ENCODE assay signal across 22 cellular contexts in the genomic region with DNA sequence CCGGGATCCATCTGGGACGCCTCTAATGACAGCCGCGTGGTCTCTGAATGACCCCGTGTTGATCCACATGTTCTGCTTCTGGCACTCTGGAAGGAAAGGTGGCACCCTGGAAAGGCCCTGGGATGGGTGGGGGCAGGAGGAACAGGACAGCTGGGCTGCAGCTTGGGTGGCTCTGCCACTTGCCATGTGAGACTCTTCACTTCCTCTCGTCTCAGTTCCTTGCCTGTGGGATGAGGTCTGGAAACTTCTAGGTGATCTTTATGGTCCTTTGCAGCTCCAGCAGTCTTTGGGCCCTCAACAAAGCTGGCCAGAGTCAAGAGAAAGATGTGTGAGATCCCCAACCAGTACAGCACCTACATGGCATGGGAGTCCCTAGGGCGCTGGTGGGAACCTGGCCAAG.
"Had no signal": no experiment of that assay in that cellular context is flagged by ENCODE, and none has a peak within 500 bp of the region (broad histone marks: within the 10 kb centered on the region; RNA-seq: fewer than 3 reads in every experiment).

No MANE protein-coding gene starts in this region.

- H3K9me3 Mint-ChIP-seq: effector memory CD8-positive, alpha-beta T cell; immature natural killer cell; nephron; stimulated activated naive CD8-positive, alpha-beta T cell treated with anti-CD3 and anti-CD28 coated beads, Interleukin-15, amount 100 ng/mL, for 72 hours had no signal

- H3K27ac Mint-ChIP-seq: effector memory CD8-positive, alpha-beta T cell; immature natural killer cell; naive thymus-derived CD4-positive, alpha-beta T cell; nephron; stimulated activated naive CD8-positive, alpha-beta T cell treated with anti-CD3 and anti-CD28 coated beads, Interleukin-15, amount 100 ng/mL, for 72 hours had no signal

- H3K4me3 Mint-ChIP-seq: effector memory CD8-positive, alpha-beta T cell; immature natural killer cell; naive thymus-derived CD4-positive, alpha-beta T cell; nephron; stimulated activated naive CD8-positive, alpha-beta T cell treated with anti-CD3 and anti-CD28 coated beads, Interleukin-15, amount 100 ng/mL, for 72 hours had no signal

- H3K4me3 ChIP-seq: lower lobe of right lung, prostate gland, right atrium auricular region, suprapubic skin, transverse colon, vagina had no signal

- H3K27me3 Mint-ChIP-seq: effector memory CD8-positive, alpha-beta T cell; naive thymus-derived CD4-positive, alpha-beta T cell; stimulated activated naive CD8-positive, alpha-beta T cell treated with anti-CD3 and anti-CD28 coated beads, Interleukin-15, amount 100 ng/mL, for 72 hours had no signal

- H3K36me3 ChIP-seq: lower lobe of right lung, prostate gland, right atrium auricular region, suprapubic skin, transverse colon, vagina had no signal

- DNase-seq: cortex of kidney; effector memory CD8-positive, alpha-beta T cell; erythroblast; hypothalamus; immature natural killer cell; left ventricle myocardium superior; lower lobe of right lung; mesenchymal stem cell; midbrain; naive thymus-derived CD4-positive, alpha-beta T cell; small intestine; stimulated activated CD4-positive, alpha-beta T cell treated with anti-CD3 and anti-CD28 coated beads, Interleukin-1b, Interleukin-23, amount 100 ng/mL, for 48 hours; stimulated activated CD4-positive, alpha-beta T cell treated with anti-CD3 and anti-CD28 coated beads, Interleukin-4, amount 100 ng/mL, for 1 hour; stimulated activated CD8-positive, alpha-beta memory T cell treated with anti-CD3 and anti-CD28 coated beads, Interleukin-4, amount 100 ng/mL, for 48 hours; stimulated activated naive CD4-positive, alpha-beta T cell; stimulated activated naive CD8-positive, alpha-beta T cell treated with anti-CD3 and anti-CD28 coated beads, Interleukin-15, amount 100 ng/mL, for 72 hours; transverse colon had no signal

- H3K9me3 ChIP-seq: lower lobe of right lung, prostate gland, right atrium auricular region, suprapubic skin, transverse colon, vagina had no signal

- H3K27ac ChIP-seq: lower lobe of right lung, prostate gland, right atrium auricular region, suprapubic skin, transverse colon, vagina had no signal

- H3K4me1 Mint-ChIP-seq: immature natural killer cell; naive thymus-derived CD4-positive, alpha-beta T cell had no signal

- ATAC-seq: effector memory CD8-positive, alpha-beta T cell; left ventricle myocardium superior; lower lobe of right lung; naive thymus-derived CD4-positive, alpha-beta T cell; stimulated activated naive CD8-positive, alpha-beta T cell treated with anti-CD3 and anti-CD28 coated beads, Interleukin-15, amount 100 ng/mL, for 72 hours had no signal

- H3K27me3 ChIP-seq: right atrium auricular region, suprapubic skin, transverse colon, vagina had no signal

- H3K4me1 ChIP-seq: lower lobe of right lung, prostate gland, suprapubic skin, vagina had no signal
